Comparison of ENCODE assay signal across 8 cellular contexts in genomic region chr11:8604078-8604723, GRCh38. TPM values are rescaled to one million over a fixed set of nuclear protein-coding genes. Genes with fewer than 3 reads are reported as not detected.
DNase-seq lines count a peak whose midpoint lies in the region; ATAC-seq and TF ChIP-seq lines count a peak whose summit lies in the region.

No MANE protein-coding gene starts in this region.

- H3K4me1 Mint-ChIP-seq in CD14-positive monocyte = peaks cover 10% of the 10 kb centered on the region

- peaks cover 0 to 7% of the 10 kb centered on the region in 2 donors for H3K4me1 ChIP-seq in adrenal gland (replicated peaks in 1 of 2)

- no peaks in the 10 kb centered on the region for H3K36me3 ChIP-seq in adrenal gland (replicated peaks in 1 of 2)

- 14 to 21% (median 16%) methylated on average over 7 to 9 of the region's 9 CpGs for WGBS in adrenal gland, 4 donors

- TF ChIP-seq CTCF in CD14-positive monocyte (IDR thresholded peaks at IDR 0.05) (peak; percentile 83), adrenal gland (IDR thresholded peaks at IDR 0.05) (peak; percentile 51 to 67 (median 61))

- H3K27me3 ChIP-seq in adrenal gland = no peaks in the 10 kb centered on the region

- H3K27me3 Mint-ChIP-seq in CD14-positive monocyte (ENCODE audit: low read depth in 3 of 3) = peaks cover 0 to 4% (median 2%) of the 10 kb centered on the region in 3 donors

- DNase-seq in CD14-positive monocyte (ENCODE audit: low spot score) (peak; percentile 60), NOMO-1 treated with dmso at 0.1 percent for 144 hours (lab: John Stamatoyannopoulos, UW; ENCODE audit: unreplicated experiment) (peak; percentile 58), adrenal gland (peak; percentile 60 to 82 (median 78)), iris pigment epithelial cell (ENCODE audit: low read depth) (peak; percentile 100), activated gamma-delta T cell (lab: John Stamatoyannopoulos, UW) (no peak)
- DNase-seq in stimulated activated CD4-positive, alpha-beta T cell treated with anti-CD3 and anti-CD28 coated beads, TNF-alpha, amount 100 ng/mL, for 48 hours (ENCODE audit: low read depth in 3 of 3) = peak; percentile 6 to 20 (median 10)

- intact Hi-C loops in CD14-positive monocyte (cut with micrococcal nuclease) = no loop called here
- intact Hi-C loops in adrenal gland (cut with DNase I) = no loop called here

- H3K27ac Mint-ChIP-seq in CD14-positive monocyte = peak overlapping the region in 6 of 7 donors; percentile 6 to 91 (median 62)

- H3K9me3 Mint-ChIP-seq in CD14-positive monocyte = no peaks in the 10 kb centered on the region

- no peak overlapping the region for H3K4me3 ChIP-seq in adrenal gland

- H3K36me3 Mint-ChIP-seq in CD14-positive monocyte = no peaks in the 10 kb centered on the region

- H3K4me3 Mint-ChIP-seq in CD14-positive monocyte = peak overlapping the region in 1 of 2 donors; percentile 21

- ATAC-seq in GM18867 (IDR thresholded peaks at IDR 0.05; ENCODE audit: unreplicated experiment) (peak; percentile 80), HG03095 (IDR thresholded peaks at IDR 0.05; ENCODE audit: unreplicated experiment) (peak; percentile 78)

- no peak for TF ChIP-seq POLR2A in adrenal gland (IDR thresholded peaks at IDR 0.05)

- H3K27ac ChIP-seq in adrenal gland = peak overlapping the region in 4 of 5 donors; percentile 9 to 56 (median 50)

- no peaks in the 10 kb centered on the region for H3K9me3 ChIP-seq in adrenal gland (replicated peaks in 1 of 3)

RNA-seq across cellular contexts. Expression of gene STK33, which starts 10.2 kb away (rescaled TPM):
- polyA plus RNA-seq in CD14-positive monocyte (not detected), adrenal gland (10 to 100 TPM; 17.2 to 36.0 (median 35.8) TPM)
- total RNA-seq in adrenal gland = 10 to 100 TPM in 6 of 8 donors, 1 to 10 TPM in 2; 6.8 to 21.9 (median 17.2) TPM

Comparison
In these comparisons a context has a peak if more than half of its experiments do, and no peak if none do; other contexts are left out.
1. RNA of gene STK33, which starts 10.2 kb away (polyA plus RNA-seq): 17.2 to 36.0 TPM in adrenal gland; not detected in CD14-positive monocyte; every median in the first group is over 10 times any median in the second.